Comparison of ENCODE assay signal across 1 cellular context in genomic region chr1:109534307-109534858, GRCh38.
TF ChIP-seq lines count a peak whose summit lies in the region.

No MANE protein-coding gene starts in this region.

TF ChIP-seq in K562, 482 proteins besides CTCF, POLR2A, EP300 and RAD21:
- TF ChIP-seq KDM1A (IDR thresholded peaks at IDR 0.05), result peak in 1 of 2 experiments; percentile 52; a peak in 3 of 4 replicates
- TF ChIP-seq BCOR (IDR thresholded peaks at IDR 0.05), result peak; percentile 86
- TF ChIP-seq ZNF436 (CRISPR knock-in tag; IDR thresholded peaks at IDR 0.05), result peak; percentile 73; the same call in 1 of the 2 replicates
- 0 out of 2 replicates have a peak, but pooled peaks have one; percentile 56 for TF ChIP-seq SMARCA5 (IDR thresholded peaks at IDR 0.05)
- peak in 1 of 2 experiments; percentile 17; a peak in 1 of 3 replicates for TF ChIP-seq CBX3 (IDR thresholded peaks at IDR 0.05; ENCODE audit: borderline replicate concordance in 1 of 2, low read length in 2 of 2)
- TF ChIP-seq ZNF124 (CRISPR knock-in tag; IDR thresholded peaks at IDR 0.05), result no peak
- TF ChIP-seq HCFC1 (IDR thresholded peaks at IDR 0.05; ENCODE audit: low read depth, low read length), result no peak
- peak; percentile 91 for TF ChIP-seq ZFP36 (IDR thresholded peaks at IDR 0.05; ENCODE audit: low read depth, low read length, partially characterized antibody)
TF ChIP-seq in K562: peak in this region for 6.
